24 cellular contexts compared by ENCODE assay signal in genomic region chr2:88082781-88083180, GRCh38. TPM values are rescaled to one million over a fixed set of nuclear protein-coding genes. Genes with fewer than 3 reads are reported as not detected.
DNase-seq lines count a peak whose midpoint lies in the region; ATAC-seq and TF ChIP-seq lines count a peak whose summit lies in the region.
"Had no signal": no experiment of that assay in that cellular context is flagged by ENCODE, and none has a peak within 500 bp of the region (broad histone marks: within the 10 kb centered on the region; RNA-seq: fewer than 3 reads in every experiment).

No MANE protein-coding gene starts in this region.

- ATAC-seq in Right ventricle myocardium superior (ENCODE audit: poor library complexity), result no peak
- ATAC-seq in T-cell (replicated peaks in 1 of 4), result no peak
- ATAC-seq: naive thymus-derived CD8-positive, alpha-beta T cell had no signal

- H3K4me3 Mint-ChIP-seq in T-cell, result no peak overlapping the region
- H3K4me3 Mint-ChIP-seq: activated naive CD8-positive, alpha-beta T cell treated with anti-CD3 and anti-CD28 coated beads, Interleukin-2, amount 10 ng/mL, durations not matched to agents 7 days and 5 days; naive thymus-derived CD8-positive, alpha-beta T cell had no signal

- no peak for DNase-seq in cardiac muscle cell (ENCODE audit: low read depth in 1 of 2, low spot score in 1 of 2)
- no peak for DNase-seq in Right ventricle myocardium superior
- DNase-seq in dorsolateral prefrontal cortex, result peak in 1 of 10 donors; percentile 23
- DNase-seq in middle frontal gyrus (ENCODE audit: extremely low spot score, low spot score), result peak; percentile 62
- DNase-seq in NCI-H1105 (lab: John Stamatoyannopoulos, UW), result no peak
- DNase-seq in T-cell, result no peak
- DNase-seq in NCI-H2029 (lab: John Stamatoyannopoulos, UW), result no peak
- DNase-seq: 8988T; activated CD4-positive, alpha-beta T cell treated with anti-CD3 and anti-CD28 coated beads for 48 hours; activated naive CD8-positive, alpha-beta T cell treated with anti-CD3 and anti-CD28 coated beads, Interleukin-2, amount 10 ng/mL, durations not matched to agents 7 days and 5 days; AML-193; cortex of kidney; Karpas-422; mesenchymal stem cell; naive thymus-derived CD8-positive, alpha-beta T cell; NCI-H69; ovary; small intestine; stimulated activated CD4-positive, alpha-beta T cell treated with anti-CD3 and anti-CD28 coated beads, Interleukin-2, amount 100 ng/mL, for 48 hours had no signal

- H3K4me1 Mint-ChIP-seq in T-cell, result no peaks in the 10 kb centered on the region
- H3K4me1 Mint-ChIP-seq: activated naive CD8-positive, alpha-beta T cell treated with anti-CD3 and anti-CD28 coated beads, Interleukin-2, amount 10 ng/mL, durations not matched to agents 7 days and 5 days had no signal

- H3K9me3 Mint-ChIP-seq in T-cell, result no peaks in the 10 kb centered on the region
- H3K9me3 Mint-ChIP-seq: activated naive CD8-positive, alpha-beta T cell treated with anti-CD3 and anti-CD28 coated beads, Interleukin-2, amount 10 ng/mL, durations not matched to agents 7 days and 5 days; naive thymus-derived CD8-positive, alpha-beta T cell had no signal

- H3K27ac Mint-ChIP-seq in T-cell, result no peak overlapping the region
- H3K27ac Mint-ChIP-seq: activated naive CD8-positive, alpha-beta T cell treated with anti-CD3 and anti-CD28 coated beads, Interleukin-2, amount 10 ng/mL, durations not matched to agents 7 days and 5 days had no signal

- H3K27ac ChIP-seq in cardiac muscle cell (peak overlapping the region; percentile 79), dorsolateral prefrontal cortex (peak overlapping the region; percentile 53 to 100 (median 95)), temporal lobe (ENCODE audit: low read depth, low read length) (peak overlapping the region; percentile 98)
- H3K27ac ChIP-seq: ovary, vagina had no signal

- H3K4me1 ChIP-seq in cardiac muscle cell (ENCODE audit: low read depth), result peaks cover 45% of the 10 kb centered on the region
- H3K4me1 ChIP-seq: vagina had no signal

- peaks cover 0 to 4% of the 10 kb centered on the region in 2 donors for H3K27me3 Mint-ChIP-seq in T-cell
- H3K27me3 Mint-ChIP-seq: naive thymus-derived CD8-positive, alpha-beta T cell had no signal

- TF ChIP-seq CTCF in cardiac muscle cell (IDR thresholded peaks at IDR 0.05; ENCODE audit: low read depth, low read length) (no peak), dorsolateral prefrontal cortex (IDR thresholded peaks at IDR 0.05 in 54 of 56, conservative IDR thresholded peaks at IDR 0.05 in 2 of 56; ENCODE audit: low read depth in 1 of 56, partially characterized antibody in 56 of 56) (peak in 3 of 56 donors; percentile 4 to 33 (median 9))

- H3K4me3 ChIP-seq in cardiac muscle cell, result no peak overlapping the region
- H3K4me3 ChIP-seq in dorsolateral prefrontal cortex, result peak overlapping the region in 9 of 59 donors; percentile 7 to 30 (median 15)
- H3K4me3 ChIP-seq: ovary, vagina had no signal

- H3K36me3 Mint-ChIP-seq in T-cell, result no peaks in the 10 kb centered on the region
- H3K36me3 Mint-ChIP-seq: activated naive CD8-positive, alpha-beta T cell treated with anti-CD3 and anti-CD28 coated beads, Interleukin-2, amount 10 ng/mL, durations not matched to agents 7 days and 5 days; naive thymus-derived CD8-positive, alpha-beta T cell had no signal

- no peaks in the 10 kb centered on the region for H3K9me3 ChIP-seq in cardiac muscle cell (ENCODE audit: low read depth)
- H3K9me3 ChIP-seq: ovary, vagina had no signal

- POLR2A ChIA-PET in T-cell (lab: Charles Lee), result interaction anchor here in 1 of 2 donors (0.6 kb wide), 1 partner anchor 20 kb away, joined by 3 read pairs; no protein-coding TSS in a partner anchor

- intact Hi-C loops in Right ventricle myocardium superior (cut with DNase I) (no loop called here), dorsolateral prefrontal cortex (cut with DNase I) (loop anchor here in 1 of 2 donors (5.0 kb wide), 1 partner anchor 55 kb away; no protein-coding TSS in a partner anchor)

- peaks cover 26% of the 10 kb centered on the region for H3K36me3 ChIP-seq in cardiac muscle cell
- H3K36me3 ChIP-seq: ovary, vagina had no signal

- no peaks in the 10 kb centered on the region for H3K27me3 ChIP-seq in cardiac muscle cell
- no peaks in the 10 kb centered on the region for H3K27me3 ChIP-seq in dorsolateral prefrontal cortex
- H3K27me3 ChIP-seq: ovary, vagina had no signal

- CTCF ChIA-PET in T-cell (lab: Charles Lee), result no interaction called here

RNA-seq across cellular contexts. Expression of gene SMYD1, which starts 15.2 kb away (rescaled TPM):
- total RNA-seq in cardiac muscle cell (289 and 375 TPM in 2 replicates), Right ventricle myocardium superior (468 TPM), dorsolateral prefrontal cortex (1 to 10 TPM in 90 of 120 experiments, under 1 TPM in 26, not detected in 4; 0.10 to 5.8 (median 1.8) TPM), temporal lobe (not detected), T-cell (not detected)
- polyA plus RNA-seq in cardiac muscle cell, result 211 and 303 TPM in 2 replicates
- total RNA-seq: activated naive CD8-positive, alpha-beta T cell treated with anti-CD3 and anti-CD28 coated beads, Interleukin-2, amount 10 ng/mL, durations not matched to agents 7 days and 5 days; fibroblast of villous mesenchyme; H4; kidney epithelial cell; naive thymus-derived CD8-positive, alpha-beta T cell; vagina had no signal
- polyA plus RNA-seq: naive thymus-derived CD8-positive, alpha-beta T cell; ovary had no signal

RNA-seq across cellular contexts. Expression of gene KRCC1, which starts 27.2 kb away (rescaled TPM):
- total RNA-seq in cardiac muscle cell (26.6 and 26.7 TPM in 2 replicates), Right ventricle myocardium superior (22.8 TPM), dorsolateral prefrontal cortex (10 to 100 TPM in 104 of 120 experiments, 1 to 10 TPM in 16; 7.6 to 19.7 (median 12.6) TPM), temporal lobe (9.6 TPM), T-cell (10 to 100 TPM in 4 of 5 donors, 1 to 10 TPM in 1; 9.0 to 24.9 (median 20.7) TPM)
- polyA plus RNA-seq in cardiac muscle cell, result 26.5 and 29.5 TPM in 2 replicates

RNA-seq across cellular contexts. Expression of gene FABP1, which starts 45.1 kb away (rescaled TPM):
- total RNA-seq in cardiac muscle cell, result not detected in 2 replicates
- 0.24 and 0.45 TPM in 2 replicates for polyA plus RNA-seq in cardiac muscle cell
- not detected for total RNA-seq in Right ventricle myocardium superior
- 1 to 10 TPM in 25 of 120 experiments, under 1 TPM in 12, not detected in 83; 0.19 to 2.3 (median 1.2) TPM for total RNA-seq in dorsolateral prefrontal cortex
- total RNA-seq in temporal lobe, result not detected
- total RNA-seq in T-cell, result under 1 TPM in 3 of 5 donors, not detected in 2; 0.49 to 0.76 (median 0.73) TPM
- total RNA-seq: activated naive CD8-positive, alpha-beta T cell treated with anti-CD3 and anti-CD28 coated beads, Interleukin-2, amount 10 ng/mL, durations not matched to agents 7 days and 5 days; fibroblast of villous mesenchyme; H4; kidney epithelial cell; naive thymus-derived CD8-positive, alpha-beta T cell; vagina had no signal
- polyA plus RNA-seq: naive thymus-derived CD8-positive, alpha-beta T cell had no signal

Comparison
In these comparisons a context has a peak if more than half of its experiments do, and no peak if none do; other contexts are left out.
1. RNA of gene SMYD1, which starts 15.2 kb away (total RNA-seq): 468 TPM in Right ventricle myocardium superior (single experiment) and 289 to 375 TPM in cardiac muscle cell; 0.10 to 5.8 TPM in dorsolateral prefrontal cortex, not detected in temporal lobe (single experiment) and not detected in T-cell; every median in the first group is over 10 times any median in the second.
2. Peak in every context shown above with its lines, with median percentiles within 50 percentile points of each other: H3K27ac ChIP-seq.